11 cellular contexts compared by ENCODE assay signal in genomic region chr13:84126671-84127171, GRCh38.
DNase-seq lines count a peak whose midpoint lies in the region; ATAC-seq and TF ChIP-seq lines count a peak whose summit lies in the region.
"Had no signal": no experiment of that assay in that cellular context is flagged by ENCODE, and none has a peak within 500 bp of the region (broad histone marks: within the 10 kb centered on the region; RNA-seq: fewer than 3 reads in every experiment).

No MANE protein-coding gene starts in this region.

- no peak overlapping the region for H3K4me3 Mint-ChIP-seq in activated T-cell treated with anti-CD3 and anti-CD28 coated beads, Interleukin-2, amount 50 U/mL, for 72 hours
- no peak overlapping the region for H3K4me3 Mint-ChIP-seq in activated T-cell treated with anti-CD3 and anti-CD28 coated beads, Interleukin-2, amount 50 U/mL, for 24 hours
- H3K4me3 Mint-ChIP-seq in stimulated activated memory B cell treated with anti-CD40 and anti-IgM and Interleukin-4, amounts not matched to agents 10 μg/mL and 1 μg/mL and 100 μg/mL, for 72 hours: no peak overlapping the region
- no peak overlapping the region for H3K4me3 Mint-ChIP-seq in chondrocyte (ENCODE audit: unreplicated experiment)

- peak; percentile 87 to 88 for ATAC-seq in activated T-cell treated with anti-CD3 and anti-CD28 coated beads, Interleukin-2, amount 50 U/mL, for 72 hours (replicated peaks in 1 of 2)
- ATAC-seq in stimulated activated memory B cell treated with anti-CD40 and anti-IgM and Interleukin-4, amounts not matched to agents 10 μg/mL and 1 μg/mL and 100 μg/mL, for 72 hours: peak; percentile 45
- ATAC-seq: HepG2 had no signal

- TF ChIP-seq CTCF in chondrocyte (IDR thresholded peaks at IDR 0.05): no peak

- no peaks in the 10 kb centered on the region for H3K9me3 Mint-ChIP-seq in activated T-cell treated with anti-CD3 and anti-CD28 coated beads, Interleukin-2, amount 50 U/mL, for 72 hours
- no peaks in the 10 kb centered on the region for H3K9me3 Mint-ChIP-seq in activated T-cell treated with anti-CD3 and anti-CD28 coated beads, Interleukin-2, amount 50 U/mL, for 24 hours
- no peaks in the 10 kb centered on the region for H3K9me3 Mint-ChIP-seq in stimulated activated memory B cell treated with anti-CD40 and anti-IgM and Interleukin-4, amounts not matched to agents 10 μg/mL and 1 μg/mL and 100 μg/mL, for 72 hours
- no peaks in the 10 kb centered on the region for H3K9me3 Mint-ChIP-seq in chondrocyte (ENCODE audit: low read depth)

- no peaks in the 10 kb centered on the region for H3K36me3 Mint-ChIP-seq in activated T-cell treated with anti-CD3 and anti-CD28 coated beads, Interleukin-2, amount 50 U/mL, for 72 hours (ENCODE audit: insufficient read depth in 2 of 2)
- H3K36me3 Mint-ChIP-seq in activated T-cell treated with anti-CD3 and anti-CD28 coated beads, Interleukin-2, amount 50 U/mL, for 24 hours (ENCODE audit: low read depth): no peaks in the 10 kb centered on the region
- H3K36me3 Mint-ChIP-seq in stimulated activated memory B cell treated with anti-CD40 and anti-IgM and Interleukin-4, amounts not matched to agents 10 μg/mL and 1 μg/mL and 100 μg/mL, for 72 hours: no peaks in the 10 kb centered on the region
- H3K36me3 Mint-ChIP-seq in chondrocyte (ENCODE audit: low read depth): no peaks in the 10 kb centered on the region

- no peaks in the 10 kb centered on the region for H3K4me1 Mint-ChIP-seq in activated T-cell treated with anti-CD3 and anti-CD28 coated beads, Interleukin-2, amount 50 U/mL, for 72 hours (ENCODE audit: low read depth)
- peaks cover 8% of the 10 kb centered on the region for H3K4me1 Mint-ChIP-seq in activated T-cell treated with anti-CD3 and anti-CD28 coated beads, Interleukin-2, amount 50 U/mL, for 24 hours (ENCODE audit: low read depth)
- H3K4me1 Mint-ChIP-seq in stimulated activated memory B cell treated with anti-CD40 and anti-IgM and Interleukin-4, amounts not matched to agents 10 μg/mL and 1 μg/mL and 100 μg/mL, for 72 hours: no peaks in the 10 kb centered on the region
- peaks cover 2% of the 10 kb centered on the region for H3K4me1 Mint-ChIP-seq in chondrocyte (ENCODE audit: low read depth)

- DNase-seq in activated T-cell treated with anti-CD3 and anti-CD28 coated beads, Interleukin-2, amount 50 U/mL, for 72 hours: peak; percentile 25 to 41
- DNase-seq in activated T-cell treated with anti-CD3 and anti-CD28 coated beads, Interleukin-2, amount 50 U/mL, for 24 hours: no peak
- peak; percentile 93 for DNase-seq in NCI-H1105 treated with DMSO at 0.1 percent for 48 hours (lab: John Stamatoyannopoulos, UW)
- DNase-seq in SHP77 treated with DMSO at 0.1 percent for 48 hours (lab: John Stamatoyannopoulos, UW): peak; percentile 100
- no peak for DNase-seq in kidney tubule cell (ENCODE audit: low spot score)
- DNase-seq in midbrain (lab: John Stamatoyannopoulos, UW): no peak
- DNase-seq in chondrocyte (ENCODE audit: low spot score): no peak
- DNase-seq: esophagus squamous epithelium, Peyer's patch had no signal

- H3K27ac Mint-ChIP-seq in activated T-cell treated with anti-CD3 and anti-CD28 coated beads, Interleukin-2, amount 50 U/mL, for 72 hours: no peak overlapping the region
- H3K27ac Mint-ChIP-seq in activated T-cell treated with anti-CD3 and anti-CD28 coated beads, Interleukin-2, amount 50 U/mL, for 24 hours: no peak overlapping the region
- H3K27ac Mint-ChIP-seq in stimulated activated memory B cell treated with anti-CD40 and anti-IgM and Interleukin-4, amounts not matched to agents 10 μg/mL and 1 μg/mL and 100 μg/mL, for 72 hours: no peak overlapping the region
- no peak overlapping the region for H3K27ac Mint-ChIP-seq in chondrocyte (ENCODE audit: unreplicated experiment)

- H3K27me3 Mint-ChIP-seq in activated T-cell treated with anti-CD3 and anti-CD28 coated beads, Interleukin-2, amount 50 U/mL, for 72 hours (ENCODE audit: low read depth): no peaks in the 10 kb centered on the region
- no peaks in the 10 kb centered on the region for H3K27me3 Mint-ChIP-seq in activated T-cell treated with anti-CD3 and anti-CD28 coated beads, Interleukin-2, amount 50 U/mL, for 24 hours
- H3K27me3 Mint-ChIP-seq in stimulated activated memory B cell treated with anti-CD40 and anti-IgM and Interleukin-4, amounts not matched to agents 10 μg/mL and 1 μg/mL and 100 μg/mL, for 72 hours: no peaks in the 10 kb centered on the region
- H3K27me3 Mint-ChIP-seq in chondrocyte (ENCODE audit: low read depth): no peaks in the 10 kb centered on the region

Comparison
In these comparisons a context has a peak if more than half of its experiments do, and no peak if none do; other contexts are left out.
1. DNase-seq: peak in activated T-cell treated with anti-CD3 and anti-CD28 coated beads, Interleukin-2, amount 50 U/mL, for 72 hours (2 of 2), NCI-H1105 treated with DMSO at 0.1 percent for 48 hours (single experiment) and SHP77 treated with DMSO at 0.1 percent for 48 hours (single experiment); none in activated T-cell treated with anti-CD3 and anti-CD28 coated beads, Interleukin-2, amount 50 U/mL, for 24 hours (single experiment), kidney tubule cell (single experiment), midbrain (single experiment) and chondrocyte (single experiment).